Comparison of ENCODE assay signal across 8 cellular contexts in genomic region chr12:55831407-55831880, GRCh38.
DNase-seq lines count a peak whose midpoint lies in the region; ATAC-seq and TF ChIP-seq lines count a peak whose summit lies in the region.

No MANE protein-coding gene starts in this region.

- H3K4me3 ChIP-seq in AG09309 (ENCODE audit: control insufficient read depth, low read depth, low read length) (peak overlapping the region; percentile 77), NT2/D1 (ENCODE audit: insufficient read length, low read depth) (peak overlapping the region; percentile 91), endocrine pancreas (ENCODE audit: control insufficient read depth, insufficient read depth, low read length) (peak overlapping the region; percentile 71)

- H3K36me3 ChIP-seq in NT2/D1 (ENCODE audit: insufficient read depth, insufficient read length, low read length) (peaks cover 40% of the 10 kb centered on the region), endocrine pancreas (ENCODE audit: control insufficient read depth, insufficient read depth, low read length) (no peaks in the 10 kb centered on the region)

- TF ChIP-seq CTCF in AG09309 (IDR thresholded peaks at IDR 0.05; ENCODE audit: control insufficient read depth, insufficient read depth, low read depth, low read length, missing control alignments) (no peak), nephron (IDR thresholded peaks at IDR 0.05; ENCODE audit: unreplicated experiment in 3 of 3) (no peak)

- peak overlapping the region; percentile 97 to 99 (median 98) for H3K4me3 Mint-ChIP-seq in nephron

- H3K4me1 ChIP-seq in NT2/D1 (ENCODE audit: insufficient read depth, insufficient read length) (peaks cover 12% of the 10 kb centered on the region), endocrine pancreas (ENCODE audit: control insufficient read depth, insufficient read depth, low read length) (no peaks in the 10 kb centered on the region)

- no peaks in the 10 kb centered on the region for H3K27me3 Mint-ChIP-seq in nephron (ENCODE audit: low read depth)

- H3K9me3 ChIP-seq in NT2/D1 (ENCODE audit: insufficient read depth, low read length) (no peaks in the 10 kb centered on the region), endocrine pancreas (ENCODE audit: control insufficient read depth, low read length) (no peaks in the 10 kb centered on the region)

- H3K36me3 Mint-ChIP-seq in nephron (ENCODE audit: low read depth), result peaks cover 21% of the 10 kb centered on the region

- no peak for ATAC-seq in GM18520 (IDR thresholded peaks at IDR 0.05; ENCODE audit: unreplicated experiment)
- ATAC-seq in GM21723 (IDR thresholded peaks at IDR 0.05; ENCODE audit: unreplicated experiment), result no peak

- H3K27me3 ChIP-seq in NT2/D1 (ENCODE audit: insufficient read depth, insufficient read length) (no peaks in the 10 kb centered on the region), endocrine pancreas (ENCODE audit: control insufficient read depth, insufficient read depth, low read length) (no peaks in the 10 kb centered on the region)

- peak overlapping the region; percentile 98 to 99 (median 99) for H3K27ac Mint-ChIP-seq in nephron

- H3K9ac ChIP-seq in NT2/D1 (ENCODE audit: insufficient read length, low read depth) (peak overlapping the region; percentile 94), endocrine pancreas (ENCODE audit: control insufficient read depth, insufficient read depth, low read length) (peak overlapping the region; percentile 93)

- H3K4me1 Mint-ChIP-seq in nephron, result peaks cover 35% of the 10 kb centered on the region

- DNase-seq in AG09309 (ENCODE audit: low read depth), result no peak
- DNase-seq in NT2/D1 (ENCODE audit: low read depth, low spot score), result no peak
- no peak for DNase-seq in NCI-H526 (lab: John Stamatoyannopoulos, UW)
- no peak for DNase-seq in NK-92 (lab: John Stamatoyannopoulos, UW; ENCODE audit: unreplicated experiment)

- no peaks in the 10 kb centered on the region for H3K9me3 Mint-ChIP-seq in nephron
